ENCODE assay signal across 1 cellular context in genomic region chr16:4271176-4272113, GRCh38.
TF ChIP-seq lines count a peak whose summit lies in the region.

No MANE protein-coding gene starts in this region.

TF ChIP-seq in HepG2, 621 proteins besides CTCF, POLR2A, EP300 and RAD21 (continued from another document and continues in another):
- TF ChIP-seq ZBED4 (CRISPR knock-in tag; IDR thresholded peaks at IDR 0.05; ENCODE audit: borderline replicate concordance) (no peak), ZNF704 (CRISPR knock-in tag; IDR thresholded peaks at IDR 0.05; ENCODE audit: borderline replicate concordance) (peak; percentile 65; the same call in 1 of the 2 replicates), THYN1 (CRISPR knock-in tag; IDR thresholded peaks at IDR 0.05; ENCODE audit: borderline replicate concordance, low read depth) (no peak), HINFP (CRISPR knock-in tag; IDR thresholded peaks at IDR 0.05; ENCODE audit: low read depth) (peak; percentile 62), KDM1A (CRISPR knock-in tag; IDR thresholded peaks at IDR 0.05) (no peak), ZNF446 (CRISPR knock-in tag; IDR thresholded peaks at IDR 0.05) (no peak), ISL2 (CRISPR knock-in tag; IDR thresholded peaks at IDR 0.05) (no peak), ZNF317 (CRISPR knock-in tag; IDR thresholded peaks at IDR 0.05) (peak; percentile 89), CEBPB (IDR thresholded peaks at IDR 0.05; ENCODE audit: borderline replicate concordance, low read depth, low read length) (no peak), KLF12 (CRISPR knock-in tag; IDR thresholded peaks at IDR 0.05; ENCODE audit: borderline replicate concordance) (0 out of 2 replicates have a peak, but pooled peaks have one; percentile 27), TFDP1 (CRISPR knock-in tag; IDR thresholded peaks at IDR 0.05; ENCODE audit: borderline replicate concordance) (peak; percentile 97), SRSF4 (IDR thresholded peaks at IDR 0.05; ENCODE audit: low read depth, low read length, poor library complexity, severe bottlenecking) (no peak), CHCHD3 (CRISPR knock-in tag; IDR thresholded peaks at IDR 0.05) (no peak), ZNF512 (CRISPR knock-in tag; IDR thresholded peaks at IDR 0.05) (no peak), PATZ1 (CRISPR knock-in tag; IDR thresholded peaks at IDR 0.05) (peak; percentile 69; the same call in 1 of the 2 replicates), SKI (IDR thresholded peaks at IDR 0.05; ENCODE audit: partially characterized antibody) (no peak), KDM4B (CRISPR knock-in tag; IDR thresholded peaks at IDR 0.05) (no peak; the same call in 1 of the 2 replicates), ZNF782 (CRISPR knock-in tag; IDR thresholded peaks at IDR 0.05; ENCODE audit: borderline replicate concordance) (peak; percentile 97), RELA (CRISPR knock-in tag; IDR thresholded peaks at IDR 0.05) (0 out of 2 replicates have a peak, but pooled peaks have one; percentile 36), ATF5 (CRISPR knock-in tag; IDR thresholded peaks at IDR 0.05; ENCODE audit: low read depth) (peak; percentile 83; the same call in 1 of the 2 replicates), ATF2 (CRISPR knock-in tag; IDR thresholded peaks at IDR 0.05) (no peak), SMARCC2 (IDR thresholded peaks at IDR 0.05) (no peak), PHF8 (CRISPR knock-in tag; IDR thresholded peaks at IDR 0.05) (peak; percentile 77), E2F2 (CRISPR knock-in tag; IDR thresholded peaks at IDR 0.05; ENCODE audit: borderline replicate concordance) (peak; percentile 81), ZNF891 (CRISPR knock-in tag; IDR thresholded peaks at IDR 0.05) (peak; percentile 95), DRAP1 (CRISPR knock-in tag; IDR thresholded peaks at IDR 0.05) (peak; percentile 73), NCOR1 (IDR thresholded peaks at IDR 0.05; ENCODE audit: borderline replicate concordance, low read length) (no peak), ZNF766 (CRISPR knock-in tag; IDR thresholded peaks at IDR 0.05; ENCODE audit: borderline replicate concordance) (no peak; the same call in 1 of the 2 replicates), ZNF558 (CRISPR knock-in tag; IDR thresholded peaks at IDR 0.05; ENCODE audit: borderline replicate concordance) (0 out of 2 replicates have a peak, but pooled peaks have one; percentile 61), ZNF788 (CRISPR knock-in tag; IDR thresholded peaks at IDR 0.05; ENCODE audit: borderline replicate concordance) (no peak; the same call in 1 of the 2 replicates), E2F1 (CRISPR knock-in tag; IDR thresholded peaks at IDR 0.05) (no peak), ZBTB26 (CRISPR knock-in tag; IDR thresholded peaks at IDR 0.05; ENCODE audit: borderline replicate concordance) (peak; percentile 6; the same call in 1 of the 2 replicates), ZNF274 (CRISPR knock-in tag; IDR thresholded peaks at IDR 0.05) (peak; percentile 51; the same call in 1 of the 2 replicates), ZNF879 (CRISPR knock-in tag; IDR thresholded peaks at IDR 0.05) (0 out of 2 replicates have a peak, but pooled peaks have one; percentile 85), ZNF33A (CRISPR knock-in tag; IDR thresholded peaks at IDR 0.05; ENCODE audit: borderline replicate concordance) (no peak), TBP (CRISPR knock-in tag; IDR thresholded peaks at IDR 0.05) (no peak), KMT2B (CRISPR knock-in tag; IDR thresholded peaks at IDR 0.05) (no peak), ZNF34 (CRISPR knock-in tag; IDR thresholded peaks at IDR 0.05; ENCODE audit: borderline replicate concordance) (0 out of 2 replicates have a peak, but pooled peaks have one; percentile 50), ZNF703 (CRISPR knock-in tag; IDR thresholded peaks at IDR 0.05; ENCODE audit: borderline replicate concordance) (no peak; the same call in 1 of the 2 replicates), FOXC1 (CRISPR knock-in tag; IDR thresholded peaks at IDR 0.05; ENCODE audit: borderline replicate concordance) (peak; percentile 77), ZNF83 (CRISPR knock-in tag; IDR thresholded peaks at IDR 0.05; ENCODE audit: borderline replicate concordance) (no peak), E2F5 (CRISPR knock-in tag; conservative IDR thresholded peaks at IDR 0.05) (peak; percentile 56)
